21 cellular contexts compared by ENCODE assay signal in genomic region chr18:48129621-48130082, GRCh38.
A peak's percentile ranks its signal among the peaks of the same experiment; 100 is the strongest.
DNase-seq lines count a peak whose midpoint lies in the region; ATAC-seq and TF ChIP-seq lines count a peak whose summit lies in the region.
"Had no signal": no experiment of that assay in that cellular context is flagged by ENCODE, and none has a peak within 500 bp of the region (broad histone marks: within the 10 kb centered on the region; RNA-seq: fewer than 3 reads in every experiment).

No MANE protein-coding gene starts in this region.

- no peaks in the 10 kb centered on the region for H3K27me3 ChIP-seq in left ventricle myocardium inferior (ENCODE audit: low read depth)
- H3K27me3 ChIP-seq: suprapubic skin had no signal

- H3K9me3 Mint-ChIP-seq in nephron, result no peaks in the 10 kb centered on the region
- H3K9me3 Mint-ChIP-seq: activated naive CD8-positive, alpha-beta T cell treated with anti-CD3 and anti-CD28 coated beads for 36 hours; CD4-positive, alpha-beta T cell; dendritic cell treated with granulocyte-macrophage colony-stimulating factor and Interleukin-4, amounts not matched to agents 40 ng/mL and 50 ng/mL, for 4 days; mesothelial cell of epicardium; T-helper 2 cell treated with Interferon-gamma antibody and Interleukin-4, amounts not matched to agents 5 μg/mL and 100 μg/mL, for 36 hours had no signal

- intact Hi-C loops in left ventricle myocardium inferior (cut with micrococcal nuclease), result no loop called here

- H3K4me3 ChIP-seq in left ventricle myocardium inferior, result no peak overlapping the region
- H3K4me3 ChIP-seq: suprapubic skin had no signal

- no peak for ATAC-seq in GM18511 (IDR thresholded peaks at IDR 0.05; ENCODE audit: unreplicated experiment)
- ATAC-seq: activated CD8-positive, alpha-beta T cell treated with anti-CD3 and anti-CD28 coated beads, Interleukin-2, amount 10 ng/mL, durations not matched to agents 7 days and 5 days had no signal

- H3K4me1 ChIP-seq in left ventricle myocardium inferior, result peaks cover 6% of the 10 kb centered on the region

- peaks cover 79% of the 10 kb centered on the region for H3K4me1 Mint-ChIP-seq in nephron

- DNase-seq in DMS 273 (lab: John Stamatoyannopoulos, UW; ENCODE audit: unreplicated experiment) (peak; percentile 53), NCI-H1092 (lab: John Stamatoyannopoulos, UW) (peak; percentile 49), SHP77 (lab: John Stamatoyannopoulos, UW) (peak; percentile 75), hippocampal formation (lab: John Stamatoyannopoulos, UW) (no peak), left ventricle myocardium inferior (no peak)
- DNase-seq in effector CD8-positive, alpha-beta T cell (lab: John Stamatoyannopoulos, UW), result no peak
- DNase-seq: activated CD8-positive, alpha-beta T cell treated with anti-CD3 and anti-CD28 coated beads, Interleukin-2, amount 10 ng/mL, durations not matched to agents 7 days and 5 days; activated naive CD8-positive, alpha-beta T cell treated with anti-CD3 and anti-CD28 coated beads for 36 hours; activated T-cell treated with anti-CD3 and anti-CD28 coated beads, Interleukin-2, amount 50 U/mL, for 48 hours; CD4-positive, alpha-beta T cell; DMS53; foreskin fibroblast; NCI-H146; NCI-H748 treated with DMSO at 0.1 percent for 48 hours; OCI-M1 had no signal

- H3K27me3 Mint-ChIP-seq in nephron (ENCODE audit: low read depth), result peaks cover 5% of the 10 kb centered on the region

- TF ChIP-seq CTCF in nephron (IDR thresholded peaks at IDR 0.05; ENCODE audit: unreplicated experiment in 3 of 3) (no peak), left ventricle myocardium inferior (IDR thresholded peaks at IDR 0.05; ENCODE audit: borderline replicate concordance) (no peak)

- H3K36me3 Mint-ChIP-seq in nephron (ENCODE audit: low read depth), result no peaks in the 10 kb centered on the region
- H3K36me3 Mint-ChIP-seq: activated naive CD8-positive, alpha-beta T cell treated with anti-CD3 and anti-CD28 coated beads for 36 hours; mesothelial cell of epicardium had no signal

- peak overlapping the region; percentile 67 to 98 (median 97) for H3K27ac Mint-ChIP-seq in nephron
- H3K27ac Mint-ChIP-seq: activated CD8-positive, alpha-beta T cell treated with anti-CD3 and anti-CD28 coated beads, Interleukin-2, amount 10 ng/mL, durations not matched to agents 7 days and 5 days; activated naive CD8-positive, alpha-beta T cell treated with anti-CD3 and anti-CD28 coated beads for 36 hours; CD4-positive, alpha-beta T cell; dendritic cell treated with granulocyte-macrophage colony-stimulating factor and Interleukin-4, amounts not matched to agents 40 ng/mL and 50 ng/mL, for 4 days; mesothelial cell of epicardium; T-helper 2 cell treated with Interferon-gamma antibody and Interleukin-4, amounts not matched to agents 5 μg/mL and 100 μg/mL, for 36 hours had no signal

- peak overlapping the region in 1 of 3 experiments; percentile 13 for H3K4me3 Mint-ChIP-seq in nephron
- H3K4me3 Mint-ChIP-seq: activated CD8-positive, alpha-beta T cell treated with anti-CD3 and anti-CD28 coated beads, Interleukin-2, amount 10 ng/mL, durations not matched to agents 7 days and 5 days; activated naive CD8-positive, alpha-beta T cell treated with anti-CD3 and anti-CD28 coated beads for 36 hours; CD4-positive, alpha-beta T cell; dendritic cell treated with granulocyte-macrophage colony-stimulating factor and Interleukin-4, amounts not matched to agents 40 ng/mL and 50 ng/mL, for 4 days; mesothelial cell of epicardium; T-helper 2 cell treated with Interferon-gamma antibody and Interleukin-4, amounts not matched to agents 5 μg/mL and 100 μg/mL, for 36 hours had no signal

- no peaks in the 10 kb centered on the region for H3K36me3 ChIP-seq in left ventricle myocardium inferior
- H3K36me3 ChIP-seq: suprapubic skin had no signal

- H3K9me3 ChIP-seq in left ventricle myocardium inferior (replicated peaks), result no peaks in the 10 kb centered on the region
- H3K9me3 ChIP-seq: suprapubic skin had no signal

- H3K27ac ChIP-seq in left ventricle myocardium inferior (replicated peaks), result no peak overlapping the region
- H3K27ac ChIP-seq: suprapubic skin had no signal

Comparison
In these comparisons a context has a peak if more than half of its experiments do, and no peak if none do; other contexts are left out.
1. DNase-seq: peak in DMS 273 (single experiment), NCI-H1092 (single experiment) and SHP77 (2 of 2); none in effector CD8-positive, alpha-beta T cell (single experiment), hippocampal formation (0 of 2) and left ventricle myocardium inferior (single experiment).